8 cellular contexts compared by ENCODE assay signal in the genomic region with DNA sequence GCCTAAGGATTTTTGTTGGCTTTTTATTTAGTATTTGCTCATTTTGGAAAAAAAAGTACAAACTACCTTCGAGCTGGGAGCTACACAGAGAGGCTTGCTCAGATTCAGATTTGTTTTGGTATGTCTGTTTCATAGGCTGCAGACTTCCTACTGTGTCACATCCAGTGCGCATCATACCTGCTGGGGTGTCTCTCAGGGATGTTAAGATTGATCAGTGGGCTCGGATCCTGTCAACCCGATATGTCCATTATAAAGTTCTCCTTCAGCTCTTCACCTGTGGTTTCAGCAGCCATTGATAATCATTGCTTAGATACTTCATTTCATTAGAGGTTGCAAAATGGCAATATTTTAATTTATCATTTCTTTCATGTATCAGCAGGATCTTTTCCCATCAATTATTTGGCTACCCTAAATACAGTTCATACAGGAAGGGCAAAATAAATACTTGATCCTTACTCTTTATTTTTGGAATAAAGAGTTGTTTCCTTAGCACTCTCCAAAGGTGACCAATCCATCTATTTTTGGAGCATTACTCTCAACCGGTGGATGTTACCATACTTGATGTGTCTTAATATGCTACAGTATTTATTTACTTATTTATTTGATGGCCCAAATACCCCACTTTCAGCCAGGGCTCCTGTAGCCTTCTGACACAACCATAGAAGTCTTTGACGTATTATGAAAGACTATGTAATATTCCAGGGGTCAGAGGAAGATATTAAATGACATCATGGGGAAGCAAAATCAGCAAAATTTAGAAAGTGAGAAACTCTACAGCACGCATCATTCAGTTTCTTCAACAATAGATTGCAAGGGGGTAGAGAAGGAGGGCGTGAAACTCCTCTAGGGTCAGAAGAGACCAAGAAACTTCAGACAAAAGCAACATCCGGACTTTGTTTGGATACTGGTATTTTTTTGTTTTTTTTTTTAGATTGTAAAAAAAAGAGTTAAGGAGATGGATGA. TPM values are rescaled to one million over a fixed set of nuclear protein-coding genes. Genes with fewer than 3 reads are reported as not detected.
DNase-seq lines count a peak whose midpoint lies in the region; ATAC-seq and TF ChIP-seq lines count a peak whose summit lies in the region.

No MANE protein-coding gene starts in this region.

- H3K27me3 Mint-ChIP-seq in IgD-negative memory B cell, result no peaks in the 10 kb centered on the region
- no peaks in the 10 kb centered on the region for H3K27me3 Mint-ChIP-seq in chondrocyte (ENCODE audit: low read depth)

- no CpG with 5 or more reads among the region's 9 CpGs for WGBS in neuronal stem cell (ENCODE audit: extremely low coverage in 2 of 2, insufficient read length in 2 of 2, insufficient replicate concordance in 1 of 2), 2 donors

- no peak overlapping the region for H3K23ac ChIP-seq in neuronal stem cell (ENCODE audit: low read depth, low read length, poor library complexity)

- ATAC-seq in GM19328 (IDR thresholded peaks at IDR 0.05; ENCODE audit: unreplicated experiment), result no peak

- no peak overlapping the region for H4K91ac ChIP-seq in neuronal stem cell (ENCODE audit: low read depth, low read length, poor library complexity)

- DNase-seq in chondrocyte (ENCODE audit: low spot score) (no peak), neuronal stem cell (ENCODE audit: low spot score) (no peak), NCI-H526 treated with DMSO at 0.1 percent for 48 hours (lab: John Stamatoyannopoulos, UW) (no peak), ACHN (no peak), substantia nigra (lab: John Stamatoyannopoulos, UW) (no peak)

- H3K4me1 ChIP-seq in ES-I3 (ENCODE audit: insufficient read depth, low read length) (no peaks in the 10 kb centered on the region), neuronal stem cell (ENCODE audit: control insufficient read depth in 2 of 2, insufficient read depth in 1 of 2, low read depth in 1 of 2, low read length in 2 of 2) (no peaks in the 10 kb centered on the region)

- H3K9me3 ChIP-seq in ES-I3 (ENCODE audit: control insufficient read depth, insufficient read depth, low read length) (no peaks in the 10 kb centered on the region), neuronal stem cell (replicated peaks in 1 of 2; ENCODE audit: control insufficient read depth in 2 of 2, insufficient read depth in 1 of 2, low read depth in 1 of 2, low read length in 2 of 2) (no peaks in the 10 kb centered on the region)

- H3K18ac ChIP-seq in neuronal stem cell (ENCODE audit: low read length), result no peak overlapping the region

- no peaks in the 10 kb centered on the region for H3K79me1 ChIP-seq in neuronal stem cell (ENCODE audit: low read depth, low read length)

- no peak overlapping the region for H2BK12ac ChIP-seq in neuronal stem cell (ENCODE audit: low read length)

- no peak overlapping the region for H2BK15ac ChIP-seq in neuronal stem cell (ENCODE audit: low read length)

- H2AK5ac ChIP-seq in neuronal stem cell (ENCODE audit: low read depth, low read length), result no peak overlapping the region

- H3K27ac ChIP-seq in neuronal stem cell (replicated peaks; ENCODE audit: low read length) (no peak overlapping the region), substantia nigra (ENCODE audit: low read depth, low read length, poor library complexity, severe bottlenecking) (no peak overlapping the region)

- H3K36me3 Mint-ChIP-seq in IgD-negative memory B cell (no peaks in the 10 kb centered on the region), chondrocyte (ENCODE audit: low read depth) (no peaks in the 10 kb centered on the region)

- in situ Hi-C loops in ACHN (cut with HindIII; ENCODE audit: low pct_ligation_motif_present, low pct_unique_long_range_greater_than_20kb, low sequenced_read_pairs), result no loop called here

- peaks cover 9 to 26% (median 15%) of the 10 kb centered on the region in 3 donors for H3K4me1 Mint-ChIP-seq in IgD-negative memory B cell
- H3K4me1 Mint-ChIP-seq in chondrocyte (ENCODE audit: low read depth), result peaks cover 14% of the 10 kb centered on the region

- no peak overlapping the region for H4K8ac ChIP-seq in neuronal stem cell (ENCODE audit: low read depth, low read length)

- no peak overlapping the region for H2BK120ac ChIP-seq in neuronal stem cell (ENCODE audit: low read depth, low read length)

- H2BK5ac ChIP-seq in neuronal stem cell (ENCODE audit: low read length), result no peak overlapping the region

- H3K27me3 ChIP-seq in neuronal stem cell (ENCODE audit: control insufficient read depth in 3 of 3, insufficient read depth in 3 of 3, low read depth in 1 of 3, low read length in 3 of 3), result peaks cover 0 to 70% (median 6%) of the 10 kb centered on the region in 3 experiments

- peak overlapping the region; percentile 73 for H3K4me2 ChIP-seq in neuronal stem cell (ENCODE audit: insufficient read depth, low read length, poor library complexity, severe bottlenecking)

- H2AFZ ChIP-seq in neuronal stem cell (ENCODE audit: low read length), result peak overlapping the region; percentile 84

- H3K36me3 ChIP-seq in ES-I3 (ENCODE audit: insufficient read depth, low read length) (no peaks in the 10 kb centered on the region), neuronal stem cell (replicated peaks in 1 of 2; ENCODE audit: control insufficient read depth in 2 of 2, insufficient read depth in 2 of 2, low read length in 2 of 2) (no peaks in the 10 kb centered on the region)

- H3K9ac ChIP-seq in ES-I3 (ENCODE audit: low read depth, low read length) (peak overlapping the region; percentile 50; the same call in 1 of the 2 replicates), neuronal stem cell (ENCODE audit: low read depth, low read length, poor library complexity) (no peak overlapping the region)

- no peaks in the 10 kb centered on the region for H3K9me3 Mint-ChIP-seq in IgD-negative memory B cell
- no peaks in the 10 kb centered on the region for H3K9me3 Mint-ChIP-seq in chondrocyte (ENCODE audit: low read depth)

- no peak overlapping the region for H3K14ac ChIP-seq in neuronal stem cell (ENCODE audit: low read length)

- TF ChIP-seq CTCF in chondrocyte (IDR thresholded peaks at IDR 0.05), result no peak

- no peak overlapping the region for H3K4me3 ChIP-seq in neuronal stem cell (ENCODE audit: low read length in 2 of 2)

- H3K4ac ChIP-seq in neuronal stem cell (ENCODE audit: low read length), result no peak overlapping the region

- H3K4me3 Mint-ChIP-seq in IgD-negative memory B cell, result peak overlapping the region; percentile 83 to 95 (median 86)
- peak overlapping the region; percentile 72 for H3K4me3 Mint-ChIP-seq in chondrocyte (ENCODE audit: unreplicated experiment)

- H3K27ac Mint-ChIP-seq in IgD-negative memory B cell, result peak overlapping the region in 1 of 3 donors; percentile 94
- H3K27ac Mint-ChIP-seq in chondrocyte (ENCODE audit: unreplicated experiment), result no peak overlapping the region

RNA-seq across cellular contexts. Expression of gene HNRNPU, which starts 55.3 kb away (rescaled TPM):
- 339 TPM for polyA plus RNA-seq in IgD-negative memory B cell
- 223 to 285 TPM (median 226 TPM) in 3 replicates for total RNA-seq in chondrocyte
- polyA plus RNA-seq in neuronal stem cell (2013, experiment 1 of 2), result 302 TPM
- polyA plus RNA-seq in neuronal stem cell (2013, experiment 2 of 2), result 312 TPM
